ENCODE assay signal across 9 cellular contexts in the genomic region with DNA sequence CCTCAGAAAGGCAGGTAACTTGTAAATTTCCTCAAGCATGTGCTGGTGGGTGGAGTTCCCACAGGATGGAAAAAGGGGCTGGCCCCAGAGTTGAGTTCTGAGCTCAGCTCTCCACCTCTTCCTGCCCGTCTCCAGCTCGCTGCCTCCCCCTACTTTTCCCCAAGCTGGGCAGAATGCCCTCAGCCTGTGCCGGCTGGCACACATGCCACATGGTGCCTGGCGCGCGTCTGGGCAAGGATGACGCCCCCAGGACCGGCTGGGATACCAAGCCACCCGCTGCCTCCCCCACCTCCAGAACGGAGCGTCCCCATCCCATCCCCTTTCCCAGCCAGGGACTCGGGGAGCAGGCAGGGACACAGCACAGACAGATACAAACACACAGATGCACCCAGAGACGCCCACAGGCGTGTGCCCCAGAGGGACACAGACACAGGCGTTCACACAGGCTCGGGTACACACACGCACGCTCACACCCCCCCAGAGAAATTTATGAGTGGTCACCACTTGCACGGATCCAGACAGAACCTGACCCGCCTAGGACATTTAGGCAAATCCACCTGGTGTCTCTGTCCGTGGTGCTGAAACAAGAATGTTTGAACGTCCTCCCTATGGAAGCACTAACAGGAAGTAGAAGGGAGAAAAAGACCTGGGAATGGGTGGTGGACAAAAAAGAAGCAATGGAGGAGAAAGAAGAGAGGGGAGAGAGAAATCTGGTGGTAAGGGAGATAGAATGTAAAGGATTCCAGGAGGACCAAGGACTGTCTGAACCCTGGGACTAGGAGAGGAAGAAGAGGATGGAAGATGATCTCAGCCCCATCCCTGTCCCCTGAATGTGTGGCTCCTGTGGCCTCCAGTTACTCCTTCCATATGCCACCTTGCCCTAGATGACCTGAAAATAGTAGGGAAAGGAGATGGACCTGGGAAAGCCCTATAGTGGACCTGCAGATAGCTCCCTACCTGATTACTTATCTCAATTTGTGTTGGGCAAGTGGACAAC. TPM values are rescaled to one million over a fixed set of nuclear protein-coding genes. Genes with fewer than 3 reads are reported as not detected.
A peak's percentile ranks its signal among the peaks of the same experiment; 100 is the strongest.
DNase-seq lines count a peak whose midpoint lies in the region; ATAC-seq and TF ChIP-seq lines count a peak whose summit lies in the region.
"Had no signal": no experiment of that assay in that cellular context is flagged by ENCODE, and none has a peak within 500 bp of the region (broad histone marks: within the 10 kb centered on the region; RNA-seq: fewer than 3 reads in every experiment).

No MANE protein-coding gene starts in this region.

- no peak for TF ChIP-seq POLR2A in HCT116 (IDR thresholded peaks at IDR 0.05; ENCODE audit: borderline replicate concordance, extremely low read depth, insufficient read depth, insufficient read length)
- no peak for TF ChIP-seq POLR2A in uterus (IDR thresholded peaks at IDR 0.05)

- no peak overlapping the region for H3K9ac ChIP-seq in HCT116 (ENCODE audit: low read length)

- CTCF ChIA-PET in A673 (lab: Charles Lee) (no interaction called here), HCT116 (lab: Charles Lee) (no interaction called here)

- H3K4me3 ChIP-seq in A673 (ENCODE audit: low read depth, low read length, poor library complexity, severe bottlenecking) (no peak overlapping the region), HCT116 (replicated peaks in 1 of 2; ENCODE audit: low read depth in 1 of 2, low read length in 2 of 2) (no peak overlapping the region), foreskin fibroblast (ENCODE audit: low read depth in 1 of 2, low read length in 2 of 2) (no peak overlapping the region), uterus (no peak overlapping the region)

- H4K20me1 ChIP-seq in HCT116 (ENCODE audit: insufficient read depth): no peaks in the 10 kb centered on the region

- intact Hi-C loops in A673 (cut with micrococcal nuclease; ENCODE audit: unreplicated experiment) (no loop called here), HCT116 (cut with micrococcal nuclease) (no loop called here), uterus (cut with DNase I; ENCODE audit: low total_unique reads) (no loop called here)

- DNase-seq in A673 (ENCODE audit: low spot score) (peak; percentile 39), HCT116 (ENCODE audit: low read depth, low spot score) (peak; percentile 13), SK-MEL-5 (ENCODE audit: low read depth, low spot score) (peak; percentile 31), foreskin fibroblast (peak; percentile 16 to 61), uterus (no peak), NCI-H2227 treated with DMSO at 0.1 percent for 48 hours (lab: John Stamatoyannopoulos, UW) (no peak), activated gamma-delta T cell (lab: John Stamatoyannopoulos, UW) (no peak)

- H3K27ac ChIP-seq in A673 (ENCODE audit: low read depth, low read length, poor library complexity, severe bottlenecking): no peak overlapping the region
- no peak overlapping the region for H3K27ac ChIP-seq in HCT116 (ENCODE audit: low read depth, low read length)
- no peak overlapping the region for H3K27ac ChIP-seq in uterus

- TF ChIP-seq CTCF in A673 (conservative IDR thresholded peaks at IDR 0.05; ENCODE audit: low read depth, low read length) (no peak), HCT116 (IDR thresholded peaks at IDR 0.05 in 2 of 3, conservative IDR thresholded peaks at IDR 0.05 in 1 of 3; ENCODE audit: borderline replicate concordance in 1 of 3, insufficient read depth in 1 of 3, low read depth in 2 of 3, low read length in 2 of 3) (no peak), foreskin fibroblast (IDR thresholded peaks at IDR 0.05; ENCODE audit: low read depth, low read length) (no peak), uterus (IDR thresholded peaks at IDR 0.05) (no peak)

- in situ Hi-C loops in SK-MEL-5 (cut with HindIII; ENCODE audit: low pct_unique_long_range_greater_than_20kb, low sequenced_read_pairs): no loop called here

- H3K36me3 ChIP-seq in A673 (ENCODE audit: insufficient read depth, low read length, poor library complexity, severe bottlenecking): no peaks in the 10 kb centered on the region
- no peaks in the 10 kb centered on the region for H3K36me3 ChIP-seq in HCT116 (ENCODE audit: control insufficient read depth in 1 of 2, insufficient read depth in 2 of 2, low read length in 2 of 2)
- no peaks in the 10 kb centered on the region for H3K36me3 ChIP-seq in uterus

- BruUV-seq in A673 (replicated peaks; lab: Mats Ljungman, UMichigan): no TSS peak
- BruUV-seq in HCT116 (replicated peaks; lab: Mats Ljungman, UMichigan): no TSS peak

- H3K4me1 ChIP-seq in A673 (ENCODE audit: insufficient read depth, low read length, poor library complexity, severe bottlenecking) (no peaks in the 10 kb centered on the region), HCT116 (ENCODE audit: control insufficient read depth in 1 of 2, insufficient read depth in 2 of 2, low read length in 2 of 2) (no peaks in the 10 kb centered on the region), uterus (no peaks in the 10 kb centered on the region)

- H3K27me3 ChIP-seq in A673 (replicated peaks; ENCODE audit: insufficient read depth, low read depth, low read length, poor library complexity) (peaks cover 26% of the 10 kb centered on the region), HCT116 (ENCODE audit: insufficient read depth, low read length) (peaks cover 14% of the 10 kb centered on the region), uterus (peaks cover 8 to 18% of the 10 kb centered on the region in 2 donors)

- no peaks in the 10 kb centered on the region for H3K79me2 ChIP-seq in HCT116 (ENCODE audit: insufficient read depth, low read length)

- H3K9me3 ChIP-seq in A673 (ENCODE audit: low read depth, low read length, poor library complexity, severe bottlenecking): no peaks in the 10 kb centered on the region
- H3K9me3 ChIP-seq in HCT116 (ENCODE audit: control insufficient read depth in 1 of 2, insufficient read depth in 1 of 2, low read depth in 1 of 2, low read length in 2 of 2): no peaks in the 10 kb centered on the region
- no peaks in the 10 kb centered on the region for H3K9me3 ChIP-seq in uterus

- H2AFZ ChIP-seq in HCT116 (ENCODE audit: low read depth, low read length, poor library complexity, severe bottlenecking): no peak overlapping the region

- no peak for TF ChIP-seq RAD21 in HCT116 (IDR thresholded peaks at IDR 0.05; ENCODE audit: low read depth)

- ATAC-seq in HCT116 (0 out of 2 replicates have a peak, but pooled peaks have one; percentile 22), HG03571 (IDR thresholded peaks at IDR 0.05; ENCODE audit: unreplicated experiment) (no peak)

- RAD21 ChIA-PET in HCT116 (lab: Charles Lee; ENCODE audit: low non-redundant PET in 1 of 2, low total read pairs in 2 of 2, uncharacterized antibody in 2 of 2, unreplicated experiment in 2 of 2): no interaction called here

- no peak overlapping the region for H3K4me2 ChIP-seq in HCT116 (ENCODE audit: low read length)

- H3K9me2 ChIP-seq in HCT116 (ENCODE audit: insufficient read depth): no peaks in the 10 kb centered on the region

- POLR2A ChIA-PET in A673 (lab: Charles Lee; ENCODE audit: low non-redundant PET) (no interaction called here), HCT116 (lab: Charles Lee) (no interaction called here)

TF ChIP-seq in HCT116, 20 proteins besides CTCF, POLR2A, EP300 and RAD21:
- TF ChIP-seq, protein P1, sequence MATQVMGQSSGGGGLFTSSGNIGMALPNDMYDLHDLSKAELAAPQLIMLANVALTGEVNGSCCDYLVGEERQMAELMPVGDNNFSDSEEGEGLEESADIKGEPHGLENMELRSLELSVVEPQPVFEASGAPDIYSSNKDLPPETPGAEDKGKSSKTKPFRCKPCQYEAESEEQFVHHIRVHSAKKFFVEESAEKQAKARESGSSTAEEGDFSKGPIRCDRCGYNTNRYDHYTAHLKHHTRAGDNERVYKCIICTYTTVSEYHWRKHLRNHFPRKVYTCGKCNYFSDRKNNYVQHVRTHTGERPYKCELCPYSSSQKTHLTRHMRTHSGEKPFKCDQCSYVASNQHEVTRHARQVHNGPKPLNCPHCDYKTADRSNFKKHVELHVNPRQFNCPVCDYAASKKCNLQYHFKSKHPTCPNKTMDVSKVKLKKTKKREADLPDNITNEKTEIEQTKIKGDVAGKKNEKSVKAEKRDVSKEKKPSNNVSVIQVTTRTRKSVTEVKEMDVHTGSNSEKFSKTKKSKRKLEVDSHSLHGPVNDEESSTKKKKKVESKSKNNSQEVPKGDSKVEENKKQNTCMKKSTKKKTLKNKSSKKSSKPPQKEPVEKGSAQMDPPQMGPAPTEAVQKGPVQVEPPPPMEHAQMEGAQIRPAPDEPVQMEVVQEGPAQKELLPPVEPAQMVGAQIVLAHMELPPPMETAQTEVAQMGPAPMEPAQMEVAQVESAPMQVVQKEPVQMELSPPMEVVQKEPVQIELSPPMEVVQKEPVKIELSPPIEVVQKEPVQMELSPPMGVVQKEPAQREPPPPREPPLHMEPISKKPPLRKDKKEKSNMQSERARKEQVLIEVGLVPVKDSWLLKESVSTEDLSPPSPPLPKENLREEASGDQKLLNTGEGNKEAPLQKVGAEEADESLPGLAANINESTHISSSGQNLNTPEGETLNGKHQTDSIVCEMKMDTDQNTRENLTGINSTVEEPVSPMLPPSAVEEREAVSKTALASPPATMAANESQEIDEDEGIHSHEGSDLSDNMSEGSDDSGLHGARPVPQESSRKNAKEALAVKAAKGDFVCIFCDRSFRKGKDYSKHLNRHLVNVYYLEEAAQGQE (IDR thresholded peaks at IDR 0.05; ENCODE audit: low read depth): peak; percentile 85
- TF ChIP-seq FOSL1 (IDR thresholded peaks at IDR 0.05; ENCODE audit: low read depth) (no peak), CBX3 (IDR thresholded peaks at IDR 0.05; ENCODE audit: low read depth) (no peak), EZH2phosphoT487 (IDR thresholded peaks at IDR 0.05; ENCODE audit: borderline replicate concordance) (no peak), SP1 (IDR thresholded peaks at IDR 0.05; ENCODE audit: low read depth) (no peak)

RNA-seq across cellular contexts. Expression of a gene that starts 15.5 kb away (rescaled TPM):
- total RNA-seq in A673 (2021) (not detected in 2 replicates), HCT116 (2021; ENCODE audit: unreplicated experiment) (not detected), uterus (not detected)
- 0.03 and 0.05 TPM in 2 replicates for polyA plus RNA-seq in HCT116 (2012)
- total RNA-seq in SK-MEL-5 (2014; rRNA removed; shearing (Covaris generic)): not detected in 2 replicates
- not detected in 2 replicates for polyA plus RNA-seq in SK-MEL-5 (2015; cell fraction: cytosol; rRNA removed)
- not detected in 2 replicates for polyA plus RNA-seq in SK-MEL-5 (2015; cell fraction: nucleus; rRNA removed)
- total RNA-seq: naive thymus-derived CD8-positive, alpha-beta T cell had no signal
- polyA plus RNA-seq: naive thymus-derived CD8-positive, alpha-beta T cell had no signal

RNA-seq across cellular contexts. Expression of a gene that starts 34.5 kb away (rescaled TPM):
- total RNA-seq in A673 (2021) (8.2 and 11.7 TPM in 2 replicates), HCT116 (2021; ENCODE audit: unreplicated experiment) (0.49 TPM), uterus (10 to 100 TPM in 1 of 4 donors, under 1 TPM in 3; 0.26 to 22.0 (median 0.68) TPM)
- 0.40 and 0.56 TPM in 2 replicates for polyA plus RNA-seq in HCT116 (2012)
- total RNA-seq in SK-MEL-5 (2014; rRNA removed; shearing (Covaris generic)): 0.08 TPM in 1 of 2 replicates, not detected in the other
- polyA plus RNA-seq in SK-MEL-5 (2015; cell fraction: cytosol; rRNA removed): not detected in 2 replicates
- polyA plus RNA-seq in SK-MEL-5 (2015; cell fraction: nucleus; rRNA removed): not detected in 2 replicates
- total RNA-seq: naive thymus-derived CD8-positive, alpha-beta T cell had no signal
- polyA plus RNA-seq: naive thymus-derived CD8-positive, alpha-beta T cell had no signal

RNA-seq across cellular contexts. Expression of a gene that starts 44.7 kb away (rescaled TPM):
- total RNA-seq in A673 (2021) (21.3 and 31.4 TPM in 2 replicates), HCT116 (2021; ENCODE audit: unreplicated experiment) (73.9 TPM), uterus (10 to 100 TPM; 21.0 to 62.3 (median 26.0) TPM)
- 66.5 and 74.4 TPM in 2 replicates for polyA plus RNA-seq in HCT116 (2012)
- total RNA-seq in SK-MEL-5 (2014; rRNA removed; shearing (Covaris generic)): 21.2 and 32.9 TPM in 2 replicates
- polyA plus RNA-seq in SK-MEL-5 (2015; cell fraction: cytosol; rRNA removed): 127 and 138 TPM in 2 replicates
- 182 and 250 TPM in 2 replicates for polyA plus RNA-seq in SK-MEL-5 (2015; cell fraction: nucleus; rRNA removed)

Comparison
In these comparisons a context has a peak if more than half of its experiments do, and no peak if none do; other contexts are left out.
1. DNase-seq: peak in A673 (single experiment), HCT116 (single experiment), SK-MEL-5 (single experiment) and foreskin fibroblast (2 of 2); none in uterus (0 of 2), NCI-H2227 treated with DMSO at 0.1 percent for 48 hours (single experiment) and activated gamma-delta T cell (single experiment).